1 cellular context compared by ENCODE assay signal in the genomic region with DNA sequence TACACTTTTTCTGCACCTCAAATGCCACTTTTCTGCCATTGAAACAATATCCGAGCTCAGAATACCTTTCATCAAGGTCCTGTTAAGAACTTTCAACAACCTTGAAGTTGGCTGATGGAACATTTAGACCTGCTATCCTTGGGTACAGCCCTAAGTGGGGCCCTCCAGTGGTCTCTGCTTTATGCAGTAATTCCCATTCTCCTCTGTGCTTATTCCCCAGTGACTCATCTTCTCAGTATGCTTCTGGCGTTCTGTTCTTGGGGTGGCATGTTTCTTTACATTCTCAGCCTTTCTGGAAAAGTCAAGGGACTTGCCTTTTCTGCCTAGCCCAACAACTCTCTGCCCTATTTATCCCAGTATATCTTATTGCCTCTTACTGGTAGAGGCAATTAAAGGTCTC.
TF ChIP-seq lines count a peak whose summit lies in the region.

No MANE protein-coding gene starts in this region.

TF ChIP-seq in IMR-90, 13 proteins besides CTCF, POLR2A, EP300 and RAD21:
- no peak for TF ChIP-seq RFX5 (IDR thresholded peaks at IDR 0.05; ENCODE audit: low read depth, low read length)
- TF ChIP-seq, protein P1, sequence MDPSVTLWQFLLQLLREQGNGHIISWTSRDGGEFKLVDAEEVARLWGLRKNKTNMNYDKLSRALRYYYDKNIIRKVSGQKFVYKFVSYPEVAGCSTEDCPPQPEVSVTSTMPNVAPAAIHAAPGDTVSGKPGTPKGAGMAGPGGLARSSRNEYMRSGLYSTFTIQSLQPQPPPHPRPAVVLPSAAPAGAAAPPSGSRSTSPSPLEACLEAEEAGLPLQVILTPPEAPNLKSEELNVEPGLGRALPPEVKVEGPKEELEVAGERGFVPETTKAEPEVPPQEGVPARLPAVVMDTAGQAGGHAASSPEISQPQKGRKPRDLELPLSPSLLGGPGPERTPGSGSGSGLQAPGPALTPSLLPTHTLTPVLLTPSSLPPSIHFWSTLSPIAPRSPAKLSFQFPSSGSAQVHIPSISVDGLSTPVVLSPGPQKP (IDR thresholded peaks at IDR 0.05; ENCODE audit: borderline replicate concordance, low read depth, low read length): no peak
- TF ChIP-seq SMC3 (IDR thresholded peaks at IDR 0.05; ENCODE audit: low read depth, low read length): peak; percentile 46; the same call in 1 of the 2 replicates
- no peak for TF ChIP-seq MAZ (IDR thresholded peaks at IDR 0.05; ENCODE audit: borderline replicate concordance, low read depth, low read length)
- TF ChIP-seq FOS (IDR thresholded peaks at IDR 0.05; ENCODE audit: low read depth, low read length): peak; percentile 64; the same call in 1 of the 2 replicates
